1 cellular context compared by ENCODE assay signal in genomic region chr15:67304778-67305177, GRCh38.
TF ChIP-seq lines count a peak whose summit lies in the region.

No MANE protein-coding gene starts in this region.

TF ChIP-seq in WTC11, 78 proteins besides CTCF, POLR2A, EP300 and RAD21 (continued from another document):
- no peak for TF ChIP-seq PRDM15 (CRISPR knock-in tag; IDR thresholded peaks at IDR 0.05)
- TF ChIP-seq JAZF1 (CRISPR knock-in tag; IDR thresholded peaks at IDR 0.05) = no peak
- TF ChIP-seq NFATC4 (CRISPR knock-in tag; IDR thresholded peaks at IDR 0.05) = no peak
- TF ChIP-seq ARID4B (CRISPR knock-in tag; IDR thresholded peaks at IDR 0.05; ENCODE audit: borderline replicate concordance) = no peak
- TF ChIP-seq GTF2I (CRISPR knock-in tag; conservative IDR thresholded peaks at IDR 0.05) = no peak
